In genomic region chr2:144548088-144548487, GRCh38 we compare ENCODE assay signal across 2 cellular contexts.
TF ChIP-seq lines count a peak whose summit lies in the region.

No MANE protein-coding gene starts in this region.

TF ChIP-seq in SK-N-SH, 30 proteins besides CTCF, POLR2A, EP300 and RAD21 (continued from another document):
- TF ChIP-seq TCF12 (IDR thresholded peaks at IDR 0.05) (no peak), GATA2 (CRISPR knock-in tag; IDR thresholded peaks at IDR 0.05) (no peak), FOXM1 (IDR thresholded peaks at IDR 0.05; ENCODE audit: low read depth) (no peak), GABPA (IDR thresholded peaks at IDR 0.05; ENCODE audit: low read depth) (no peak), TEAD4 (IDR thresholded peaks at IDR 0.05; ENCODE audit: borderline replicate concordance, insufficient read depth) (no peak), POLR2AphosphoS5 (IDR thresholded peaks at IDR 0.05; ENCODE audit: low read depth, low read length) (no peak), ZBTB33 (IDR thresholded peaks at IDR 0.05; ENCODE audit: borderline replicate concordance, low read depth) (no peak), RXRA (IDR thresholded peaks at IDR 0.05; ENCODE audit: borderline replicate concordance, low read depth) (no peak)

TF ChIP-seq in SK-N-SH treated with all-trans-retinoic acid at 6 μM for 48 hours, 23 proteins besides CTCF, POLR2A, EP300 and RAD21 (continued from another document):
- TF ChIP-seq TSHZ2 (CRISPR knock-in tag; IDR thresholded peaks at IDR 0.05) (no peak), CREB5 (CRISPR knock-in tag; IDR thresholded peaks at IDR 0.05; ENCODE audit: low read depth) (no peak), GLIS3 (CRISPR knock-in tag; IDR thresholded peaks at IDR 0.05) (no peak), ZFP3 (CRISPR knock-in tag; IDR thresholded peaks at IDR 0.05) (no peak), RARB (CRISPR knock-in tag; IDR thresholded peaks at IDR 0.05) (no peak), ZNF8 (CRISPR knock-in tag; IDR thresholded peaks at IDR 0.05) (no peak)
TF ChIP-seq in SK-N-SH treated with all-trans-retinoic acid at 6 μM for 48 hours: peak in this region for 0.
